Comparison of ENCODE assay signal across 22 cellular contexts in genomic region chr17:74745548-74746177, GRCh38. TPM values are rescaled to one million over a fixed set of nuclear protein-coding genes. Genes with fewer than 3 reads are reported as not detected.
DNase-seq lines count a peak whose midpoint lies in the region; ATAC-seq, FAIRE-seq and TF ChIP-seq lines count a peak whose summit lies in the region.
"Had no signal": no experiment of that assay in that cellular context is flagged by ENCODE, and none has a peak within 500 bp of the region (broad histone marks: within the 10 kb centered on the region; RNA-seq: fewer than 3 reads in every experiment).

No MANE protein-coding gene starts in this region.

- peak overlapping the region; percentile 97; the same call in 1 of the 2 replicates for H2AFZ ChIP-seq in GM23338
- H2AFZ ChIP-seq: PC-9 had no signal

- H3K4me3 Mint-ChIP-seq in GM23338: 0 out of 3 replicates have a peak overlapping the region, but pooled peaks have one; percentile 26
- H3K4me3 Mint-ChIP-seq in activated CD8-positive, alpha-beta T cell treated with anti-CD3 and anti-CD28 coated beads for 36 hours: no peak overlapping the region

- peaks cover 6% of the 10 kb centered on the region; the same call in 1 of the 2 replicates for H3F3A ChIP-seq in GM23338 (replicated peaks; ENCODE audit: low read depth)

- no peak for TF ChIP-seq CTCF in GM23338 (conservative IDR thresholded peaks at IDR 0.05; ENCODE audit: low read depth in 2 of 2)
- TF ChIP-seq CTCF in RWPE1 (conservative IDR thresholded peaks at IDR 0.05; ENCODE audit: low read depth): no peak
- TF ChIP-seq CTCF in kidney (IDR thresholded peaks at IDR 0.05; ENCODE audit: borderline replicate concordance, extremely low read depth, insufficient read depth): no peak
- no peak for TF ChIP-seq CTCF in prostate gland (IDR thresholded peaks at IDR 0.05)
- TF ChIP-seq CTCF in activated CD8-positive, alpha-beta T cell treated with anti-CD3 and anti-CD28 coated beads for 36 hours (IDR thresholded peaks at IDR 0.05): no peak

- H3K27ac ChIP-seq in GM23338 (ENCODE audit: low read depth) (peak overlapping the region; percentile 72; the same call in 1 of the 2 replicates), RWPE1 (peak overlapping the region; percentile 0), kidney (ENCODE audit: low read depth in 2 of 2, low read length in 2 of 2) (no peak overlapping the region), prostate gland (peak overlapping the region; percentile 82 to 84)
- H3K27ac ChIP-seq: PC-9, SJCRH30 had no signal

- H3K27me3 ChIP-seq in GM23338 (ENCODE audit: insufficient read depth) (no peaks in the 10 kb centered on the region), prostate gland (replicated peaks; ENCODE audit: insufficient read depth) (no peaks in the 10 kb centered on the region)
- H3K27me3 ChIP-seq: SJCRH30 had no signal

- H3K4me3 ChIP-seq in GM23338 (peak overlapping the region; percentile 54), kidney (ENCODE audit: low read length in 2 of 2) (no peak overlapping the region), prostate gland (no peak overlapping the region)
- H3K4me3 ChIP-seq: PC-9, SJCRH30, smooth muscle cell had no signal

- no peak overlapping the region for H3K27ac Mint-ChIP-seq in GM23338
- no peak overlapping the region for H3K27ac Mint-ChIP-seq in activated CD8-positive, alpha-beta T cell treated with anti-CD3 and anti-CD28 coated beads for 36 hours

- peaks cover 50% of the 10 kb centered on the region for H3K4me1 Mint-ChIP-seq in GM23338
- peaks cover 55% of the 10 kb centered on the region for H3K4me1 Mint-ChIP-seq in activated CD8-positive, alpha-beta T cell treated with anti-CD3 and anti-CD28 coated beads for 36 hours (ENCODE audit: low read depth)

- peaks cover 17% of the 10 kb centered on the region for H3K79me2 ChIP-seq in GM23338 (replicated peaks; ENCODE audit: insufficient read depth)

- peaks cover 12% of the 10 kb centered on the region; the same call in 1 of the 2 replicates for H4K20me1 ChIP-seq in GM23338 (replicated peaks; ENCODE audit: insufficient read depth)

- CTCF ChIA-PET in RWPE1 (lab: Yijun Ruan, JAX): interaction anchor here (0.6 to 4.0 kb wide), 13 partner anchors 14 to 180 kb away, joined by 3 to 42 read pairs (median 4); partner anchors contain the start of gene NAT9
- CTCF ChIA-PET in activated CD8-positive, alpha-beta T cell treated with anti-CD3 and anti-CD28 coated beads for 36 hours (lab: Charles Lee): interaction anchor here (0.8 to 6.9 kb wide), 20 partner anchors 7 to 212 kb away, joined by 3 to 110 read pairs (median 6); partner anchors contain the start of genes FDXR, GRIN2C, NAT9 and RAB37

- H3K9me2 ChIP-seq in GM23338 (ENCODE audit: insufficient read depth): no peaks in the 10 kb centered on the region

- ATAC-seq in GM23338: no peak
- no peak for ATAC-seq in GM19324 (IDR thresholded peaks at IDR 0.05; ENCODE audit: low FRiP score, unreplicated experiment)
- ATAC-seq in activated CD8-positive, alpha-beta T cell treated with anti-CD3 and anti-CD28 coated beads for 36 hours: no peak

- H3K27me3 Mint-ChIP-seq in GM23338 (ENCODE audit: insufficient read depth, low read depth, poor library complexity): peaks cover 25% of the 10 kb centered on the region
- no peaks in the 10 kb centered on the region for H3K27me3 Mint-ChIP-seq in activated CD8-positive, alpha-beta T cell treated with anti-CD3 and anti-CD28 coated beads for 36 hours

- H3K36me3 Mint-ChIP-seq in GM23338 (ENCODE audit: low read depth): no peaks in the 10 kb centered on the region; the same call in 2 of the 3 replicates
- peaks cover 15% of the 10 kb centered on the region for H3K36me3 Mint-ChIP-seq in activated CD8-positive, alpha-beta T cell treated with anti-CD3 and anti-CD28 coated beads for 36 hours (ENCODE audit: low read depth)

- intact Hi-C loops in kidney (cut with DNase I): loop anchor here (10.0 kb wide), 1 partner anchor 119 kb away; no protein-coding TSS in a partner anchor
- intact Hi-C loops in prostate gland (cut with DNase I): loop anchor here (2.0 kb wide), 2 partner anchors 25 to 121 kb away; no protein-coding TSS in a partner anchor
- intact Hi-C loops in activated CD8-positive, alpha-beta T cell treated with anti-CD3 and anti-CD28 coated beads for 36 hours (cut with micrococcal nuclease): loop anchor here (2.0 kb wide), 1 partner anchor 35 kb away; no protein-coding TSS in a partner anchor

- H3K4me1 ChIP-seq in GM23338 (ENCODE audit: insufficient read depth): peaks cover 49% of the 10 kb centered on the region
- H3K4me1 ChIP-seq in kidney (ENCODE audit: control insufficient read depth in 1 of 2, insufficient read depth in 1 of 2, low read depth in 1 of 2, low read length in 2 of 2): peaks cover 3 to 37% of the 10 kb centered on the region in 2 donors
- H3K4me1 ChIP-seq in prostate gland (replicated peaks): no peaks in the 10 kb centered on the region

- H3K9me3 Mint-ChIP-seq in GM23338: no peaks in the 10 kb centered on the region
- H3K9me3 Mint-ChIP-seq in activated CD8-positive, alpha-beta T cell treated with anti-CD3 and anti-CD28 coated beads for 36 hours: peaks cover 7% of the 10 kb centered on the region
- H3K9me3 Mint-ChIP-seq: HFFc6 had no signal

- POLR2A ChIA-PET in RWPE1 (lab: Yijun Ruan, JAX; ENCODE audit: low non-redundant PET): interaction anchor here (1.0 to 1.4 kb wide), 2 partner anchors 24 to 30 kb away, joined by 3 to 6 read pairs; partner anchors contain the start of gene NAT9
- POLR2A ChIA-PET in activated CD8-positive, alpha-beta T cell treated with anti-CD3 and anti-CD28 coated beads for 36 hours (lab: Charles Lee): interaction anchor here (0.6 to 5.5 kb wide), 11 partner anchors 8 to 128 kb away, joined by 3 to 35 read pairs (median 4); partner anchors contain the start of genes FDXR, NAT9 and RAB37

- H3K9me3 ChIP-seq in kidney (ENCODE audit: control insufficient read depth in 1 of 2, low read length in 2 of 2): no peaks in the 10 kb centered on the region
- H3K9me3 ChIP-seq in prostate gland: no peaks in the 10 kb centered on the region
- H3K9me3 ChIP-seq: SJCRH30 had no signal

- H3K36me3 ChIP-seq in GM23338 (ENCODE audit: insufficient read depth) (no peaks in the 10 kb centered on the region), kidney (ENCODE audit: control insufficient read depth in 1 of 2, insufficient read depth in 2 of 2, low read length in 2 of 2) (no peaks in the 10 kb centered on the region), prostate gland (no peaks in the 10 kb centered on the region)
- H3K36me3 ChIP-seq: SJCRH30 had no signal

- no peak for TF ChIP-seq POLR2A in prostate gland (IDR thresholded peaks at IDR 0.05)

- DNase-seq in GM23338 (ENCODE audit: low spot score) (no peak), RWPE1 (ENCODE audit: low spot score) (no peak), kidney (peak; percentile 44), prostate gland (ENCODE audit: low spot score) (no peak), NCI-H1048 (lab: John Stamatoyannopoulos, UW) (no peak), NOMO-1 treated with dmso at 0.1 percent for 144 hours (lab: John Stamatoyannopoulos, UW; ENCODE audit: unreplicated experiment) (no peak)
- no peak for DNase-seq in activated CD8-positive, alpha-beta T cell treated with anti-CD3 and anti-CD28 coated beads for 36 hours
- DNase-seq: amniotic stem cell; dermis blood vessel endothelial cell; DMS79 treated with DMSO at 0.1 percent for 48 hours; HFFc6; KBM-7; NCI-H1930; NCI-H345; PC-9; stimulated activated CD4-positive, alpha-beta T cell treated with anti-CD3 and anti-CD28 coated beads, Interleukin-4, amount 100 ng/mL, for 1 hour had no signal

- peak overlapping the region; percentile 88 for H3K4me2 ChIP-seq in GM23338
- H3K4me2 ChIP-seq: PC-9 had no signal

- no peak for FAIRE-seq in kidney (lab: Jason Lieb, UNC)

- WGBS in prostate gland: 90% methylated on average over 8 of the region's 8 CpGs

- no peak overlapping the region for H3K9ac ChIP-seq in kidney (ENCODE audit: low read length in 2 of 2)

TF ChIP-seq in GM23338, 12 proteins besides CTCF, POLR2A, EP300 and RAD21:
- TF ChIP-seq CREB1 (CRISPR knock-in tag; IDR thresholded peaks at IDR 0.05; ENCODE audit: low read depth): no peak
- TF ChIP-seq POLR2AphosphoS5 (IDR thresholded peaks at IDR 0.05; ENCODE audit: low read depth): peak; percentile 38; the same call in 1 of the 2 replicates

RNA-seq across cellular contexts. Expression of gene NHERF1, which starts 2.8 kb away (rescaled TPM):
- 85.8 and 100 TPM in 2 replicates for total RNA-seq in GM23338 (2014; rRNA removed; shearing (Covaris generic))
- polyA plus RNA-seq in GM23338 (2016; fragmentation: Nextera tagmentation; extraction: Ambion mirVana) (48.8 and 49.3 TPM in 2 replicates), kidney (ENCODE audit: insufficient read depth, low read depth, low replicate concordance) (448 TPM)
- total RNA-seq in kidney (71.3 TPM), prostate gland (100 to 1,000 TPM in 1 of 2 donors, 10 to 100 TPM in 1; 84.1 to 133 TPM)
- 100 to 1,000 TPM; 143 to 150 TPM for total RNA-seq in activated CD8-positive, alpha-beta T cell treated with anti-CD3 and anti-CD28 coated beads for 36 hours

RNA-seq across cellular contexts. Expression of gene RAB37, which starts 8.6 kb away (rescaled TPM):
- total RNA-seq in GM23338 (2014; rRNA removed; shearing (Covaris generic)): 3.4 and 5.2 TPM in 2 replicates
- polyA plus RNA-seq in GM23338 (2016; fragmentation: Nextera tagmentation; extraction: Ambion mirVana): 3.3 and 3.6 TPM in 2 replicates
- 5.6 TPM for total RNA-seq in kidney
- polyA plus RNA-seq in kidney (ENCODE audit: insufficient read depth, low read depth, low replicate concordance): 1.7 TPM
- 1 to 10 TPM; 1.6 to 2.2 TPM for total RNA-seq in prostate gland
- total RNA-seq in activated CD8-positive, alpha-beta T cell treated with anti-CD3 and anti-CD28 coated beads for 36 hours: 1 to 10 TPM; 6.6 to 6.7 TPM
- total RNA-seq: kidney epithelial cell, PC-9, smooth muscle cell had no signal
- polyA plus RNA-seq: neural cell had no signal

RNA-seq across cellular contexts. Expression of gene NAT9, which starts 30.5 kb away (rescaled TPM):
- total RNA-seq in GM23338 (2014; rRNA removed; shearing (Covaris generic)): 37.5 and 62.1 TPM in 2 replicates
- polyA plus RNA-seq in GM23338 (2016; fragmentation: Nextera tagmentation; extraction: Ambion mirVana): 30.7 and 37.3 TPM in 2 replicates
- 41.5 TPM for total RNA-seq in kidney
- 33.5 TPM for polyA plus RNA-seq in kidney (ENCODE audit: insufficient read depth, low read depth, low replicate concordance)
- total RNA-seq in prostate gland: 10 to 100 TPM; 29.6 to 49.3 TPM
- 10 to 100 TPM; 35.5 to 42.4 TPM for total RNA-seq in activated CD8-positive, alpha-beta T cell treated with anti-CD3 and anti-CD28 coated beads for 36 hours

RNA-seq across cellular contexts. Expression of gene CD300LF, which starts 32.9 kb away (rescaled TPM):
- total RNA-seq in GM23338 (2014; rRNA removed; shearing (Covaris generic)): not detected in 2 replicates
- polyA plus RNA-seq in GM23338 (2016; fragmentation: Nextera tagmentation; extraction: Ambion mirVana) (not detected in 2 replicates), kidney (ENCODE audit: insufficient read depth, low read depth, low replicate concordance) (0.49 TPM)
- total RNA-seq in kidney (3.1 TPM), prostate gland (1 to 10 TPM in 1 of 2 donors, under 1 TPM in 1; 0.59 to 1.2 TPM)
- not detected for total RNA-seq in activated CD8-positive, alpha-beta T cell treated with anti-CD3 and anti-CD28 coated beads for 36 hours
- total RNA-seq: dermis blood vessel endothelial cell; HFFc6; kidney epithelial cell; PC-9; SJCRH30; smooth muscle cell; T-helper 1 cell treated with Interleukin-12 subunit alpha and Interleukin-12 subunit beta and Interleukin-4 antibody, amounts not matched to agents 30 ng/mL and 1 ng/mL, for 36 hours had no signal
- polyA plus RNA-seq: neural cell, smooth muscle cell had no signal

Comparison
In these comparisons a context has a peak if more than half of its experiments do, and no peak if none do; other contexts are left out.
1. H3K27ac ChIP-seq: peak in GM23338 (single experiment), RWPE1 (single experiment) and prostate gland (2 of 2); none in kidney (0 of 2).